ENCODE assay signal across 18 cellular contexts in the genomic region with DNA sequence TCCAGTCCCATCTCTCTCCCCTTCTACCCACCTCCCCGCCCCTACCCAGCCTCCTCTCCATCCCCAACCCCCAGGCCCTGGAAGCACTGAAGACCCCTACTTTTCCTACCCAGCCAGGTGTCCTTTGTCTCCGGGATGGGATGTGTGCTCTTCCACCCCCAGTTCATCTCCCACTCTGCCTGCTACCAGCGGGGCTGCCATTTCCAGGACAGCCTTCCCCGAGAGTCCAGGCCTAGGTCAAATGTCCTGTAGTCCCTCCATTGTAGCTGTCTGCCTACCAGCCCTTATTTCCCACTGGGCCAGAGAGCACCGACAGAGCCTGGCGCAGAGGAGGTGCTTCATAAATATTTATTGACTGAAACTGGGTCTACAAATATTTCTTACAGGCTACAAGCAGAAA.
A peak's percentile ranks its signal among the peaks of the same experiment; 100 is the strongest.
DNase-seq lines count a peak whose midpoint lies in the region; ATAC-seq and TF ChIP-seq lines count a peak whose summit lies in the region.
"Had no signal": no experiment of that assay in that cellular context is flagged by ENCODE, and none has a peak within 500 bp of the region (broad histone marks: within the 10 kb centered on the region; RNA-seq: fewer than 3 reads in every experiment).

No MANE protein-coding gene starts in this region.

- no peaks in the 10 kb centered on the region for H3K27me3 ChIP-seq in vagina
- H3K27me3 ChIP-seq: BLaER1 treated with 17β-estradiol and CSF1 and Interleukin-3, amounts not matched to agents 10 nM and 100 nM had no signal

- H3K4me1 ChIP-seq in vagina: no peaks in the 10 kb centered on the region
- H3K4me1 ChIP-seq: A549; BLaER1 treated with 17β-estradiol and CSF1 and Interleukin-3, amounts not matched to agents 10 nM and 100 nM had no signal

- peaks cover 6% of the 10 kb centered on the region for H3K27me3 Mint-ChIP-seq in activated CD8-positive, alpha-beta memory T cell treated with anti-CD3 and anti-CD28 coated beads, Interleukin-2, amount 10 ng/mL, durations not matched to agents 7 days and 5 days
- H3K27me3 Mint-ChIP-seq in type B pancreatic cell: no peaks in the 10 kb centered on the region
- peaks cover 15% of the 10 kb centered on the region for H3K27me3 Mint-ChIP-seq in glutamatergic neuron (ENCODE audit: unreplicated experiment)
- H3K27me3 Mint-ChIP-seq: CD4-positive, alpha-beta memory T cell had no signal

- peak; percentile 19 for DNase-seq in activated CD8-positive, alpha-beta memory T cell treated with anti-CD3 and anti-CD28 coated beads, Interleukin-2, amount 10 ng/mL, durations not matched to agents 7 days and 5 days
- no peak for DNase-seq in activated CD8-positive, alpha-beta memory T cell treated with anti-CD3 and anti-CD28 coated beads, Interleukin-2, amount 50 U/mL, for 48 hours
- DNase-seq in left lobe of liver (ENCODE audit: low spot score): peak; percentile 23
- peak; percentile 54 for DNase-seq in type B pancreatic cell (ENCODE audit: extremely low spot score, unreplicated experiment)
- DNase-seq in vagina (ENCODE audit: extremely low spot score in 2 of 2): peak; percentile 64 to 77
- no peak for DNase-seq in glutamatergic neuron
- DNase-seq: AML-193; CD4-positive, alpha-beta memory T cell; CD8-positive, alpha-beta memory T cell; COR-L47; GF-D8 had no signal

- TF ChIP-seq CTCF in type B pancreatic cell (conservative IDR thresholded peaks at IDR 0.05) (no peak), vagina (IDR thresholded peaks at IDR 0.05) (no peak), glutamatergic neuron (IDR thresholded peaks at IDR 0.05; ENCODE audit: partially characterized antibody, unreplicated experiment) (no peak)

- intact Hi-C loops in vagina (cut with DNase I): no loop called here

- no peak overlapping the region for H3K27ac ChIP-seq in vagina
- H3K27ac ChIP-seq: 22Rv1; A549; BLaER1 treated with 17β-estradiol and CSF1 and Interleukin-3, amounts not matched to agents 10 nM and 100 nM; C4-2B had no signal

- H3K9me3 ChIP-seq in vagina: no peaks in the 10 kb centered on the region
- H3K9me3 ChIP-seq: A549 had no signal

- H3K4me3 ChIP-seq in vagina: no peak overlapping the region
- H3K4me3 ChIP-seq: A549; BLaER1 treated with 17β-estradiol and CSF1 and Interleukin-3, amounts not matched to agents 10 nM and 100 nM had no signal

- H3K27ac Mint-ChIP-seq in activated CD8-positive, alpha-beta memory T cell treated with anti-CD3 and anti-CD28 coated beads, Interleukin-2, amount 10 ng/mL, durations not matched to agents 7 days and 5 days: no peak overlapping the region
- H3K27ac Mint-ChIP-seq in type B pancreatic cell: no peak overlapping the region
- H3K27ac Mint-ChIP-seq in glutamatergic neuron (ENCODE audit: unreplicated experiment): no peak overlapping the region
- H3K27ac Mint-ChIP-seq: B cell had no signal

- TF ChIP-seq POLR2A in vagina (IDR thresholded peaks at IDR 0.05): no peak

- peaks cover 3% of the 10 kb centered on the region for H3K9me3 Mint-ChIP-seq in activated CD8-positive, alpha-beta memory T cell treated with anti-CD3 and anti-CD28 coated beads, Interleukin-2, amount 10 ng/mL, durations not matched to agents 7 days and 5 days (ENCODE audit: low read depth)
- H3K9me3 Mint-ChIP-seq in type B pancreatic cell (peaks cover 8% of the 10 kb centered on the region), glutamatergic neuron (ENCODE audit: unreplicated experiment) (peaks cover 15% of the 10 kb centered on the region)

- H3K36me3 ChIP-seq in vagina: no peaks in the 10 kb centered on the region

- CTCF ChIA-PET in activated CD8-positive, alpha-beta memory T cell treated with anti-CD3 and anti-CD28 coated beads, Interleukin-2, amount 10 ng/mL, durations not matched to agents 7 days and 5 days (lab: Charles Lee): no interaction called here

- H3K4me1 Mint-ChIP-seq in activated CD8-positive, alpha-beta memory T cell treated with anti-CD3 and anti-CD28 coated beads, Interleukin-2, amount 10 ng/mL, durations not matched to agents 7 days and 5 days: no peaks in the 10 kb centered on the region
- peaks cover 6% of the 10 kb centered on the region for H3K4me1 Mint-ChIP-seq in type B pancreatic cell (ENCODE audit: unreplicated experiment)
- H3K4me1 Mint-ChIP-seq in glutamatergic neuron (ENCODE audit: low read depth, unreplicated experiment): peaks cover 26% of the 10 kb centered on the region
- H3K4me1 Mint-ChIP-seq: B cell; CD4-positive, alpha-beta memory T cell; CD8-positive, alpha-beta memory T cell had no signal

- H3K4me3 Mint-ChIP-seq in activated CD8-positive, alpha-beta memory T cell treated with anti-CD3 and anti-CD28 coated beads, Interleukin-2, amount 10 ng/mL, durations not matched to agents 7 days and 5 days: no peak overlapping the region
- H3K4me3 Mint-ChIP-seq in type B pancreatic cell (no peak overlapping the region), glutamatergic neuron (ENCODE audit: unreplicated experiment) (no peak overlapping the region)
- H3K4me3 Mint-ChIP-seq: B cell; CD4-positive, alpha-beta memory T cell; CD8-positive, alpha-beta memory T cell had no signal

- ATAC-seq in activated CD8-positive, alpha-beta memory T cell treated with anti-CD3 and anti-CD28 coated beads, Interleukin-2, amount 10 ng/mL, durations not matched to agents 7 days and 5 days: no peak
- no peak for ATAC-seq in left lobe of liver
- no peak for ATAC-seq in GM19452 (IDR thresholded peaks at IDR 0.05; ENCODE audit: unreplicated experiment)
- no peak for ATAC-seq in HG03457 (IDR thresholded peaks at IDR 0.05; ENCODE audit: unreplicated experiment)
- ATAC-seq: A549 had no signal

- H3K36me3 Mint-ChIP-seq in activated CD8-positive, alpha-beta memory T cell treated with anti-CD3 and anti-CD28 coated beads, Interleukin-2, amount 10 ng/mL, durations not matched to agents 7 days and 5 days: no peaks in the 10 kb centered on the region
- H3K36me3 Mint-ChIP-seq in type B pancreatic cell: no peaks in the 10 kb centered on the region
- peaks cover 14% of the 10 kb centered on the region for H3K36me3 Mint-ChIP-seq in glutamatergic neuron (ENCODE audit: unreplicated experiment)

Comparison
In these comparisons a context has a peak if more than half of its experiments do, and no peak if none do; other contexts are left out.
1. DNase-seq: peak in activated CD8-positive, alpha-beta memory T cell treated with anti-CD3 and anti-CD28 coated beads, Interleukin-2, amount 10 ng/mL, durations not matched to agents 7 days and 5 days (single experiment), left lobe of liver (single experiment), type B pancreatic cell (single experiment) and vagina (2 of 2); none in activated CD8-positive, alpha-beta memory T cell treated with anti-CD3 and anti-CD28 coated beads, Interleukin-2, amount 50 U/mL, for 48 hours (single experiment) and glutamatergic neuron (single experiment).